In the genomic region with DNA sequence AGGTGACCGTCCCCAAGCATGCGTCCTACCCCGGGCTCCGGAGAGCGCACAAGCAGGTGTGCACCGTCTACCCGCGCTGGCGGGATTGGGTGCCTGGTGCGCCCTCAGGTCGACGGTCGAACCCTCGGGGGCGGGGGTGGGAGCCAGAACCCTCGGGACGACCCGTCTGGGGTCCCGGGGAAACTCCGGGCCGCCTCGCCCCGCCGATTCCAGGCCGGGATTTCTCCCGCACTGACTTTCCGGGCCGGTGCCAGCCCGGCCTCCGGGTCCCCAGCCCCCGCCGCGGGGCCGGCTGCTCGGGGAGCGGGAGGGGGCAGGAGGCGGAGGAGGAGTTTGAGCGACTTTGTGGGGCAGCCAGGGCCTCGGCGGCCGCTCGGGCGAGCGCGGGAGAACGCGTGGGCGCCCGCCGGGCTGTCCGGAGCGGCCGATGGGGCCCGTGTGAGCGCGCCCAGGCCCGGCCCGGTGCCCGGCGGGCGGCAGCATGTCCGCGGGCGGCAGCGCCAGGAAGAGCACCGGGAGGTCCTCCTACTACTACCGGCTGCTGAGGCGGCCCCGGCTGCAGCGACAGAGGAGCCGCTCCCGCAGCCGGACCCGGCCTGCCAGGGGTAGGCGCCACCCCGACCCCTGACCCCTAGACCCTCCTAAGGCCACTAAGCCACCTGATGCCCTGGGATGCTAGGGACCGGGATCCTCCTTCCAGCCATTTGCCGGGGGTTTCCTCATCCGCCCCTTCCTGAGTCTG, we compare ENCODE assay signal across 8 cellular contexts. TPM values are rescaled to one million over a fixed set of nuclear protein-coding genes. Genes with fewer than 3 reads are reported as not detected.
A peak's percentile ranks its signal among the peaks of the same experiment; 100 is the strongest.
DNase-seq lines count a peak whose midpoint lies in the region; ATAC-seq and TF ChIP-seq lines count a peak whose summit lies in the region.

A gene (plus strand): TSS at position 340 of the 742 bp plus-strand sequence. CDS start 142 bp downstream, at position 482.

- H3K4me1 Mint-ChIP-seq in activated naive CD8-positive, alpha-beta T cell treated with anti-CD3 and anti-CD28 coated beads, Interleukin-2, amount 50 U/mL, for 24 hours, result peaks cover 16% of the 10 kb centered on the region
- H3K4me1 Mint-ChIP-seq in osteocyte (ENCODE audit: unreplicated experiment), result peaks cover 40% of the 10 kb centered on the region

- DNase-seq in C1 segment of cervical spinal cord (lab: John Stamatoyannopoulos, UW) (peak in 11 of 14 donors; percentile 31 to 83 (median 45)), LNCaP clone FGC (ENCODE audit: low read depth) (no peak), cardiac septum (ENCODE audit: low spot score) (no peak), osteocyte (ENCODE audit: extremely low spot score, unreplicated experiment) (peak; percentile 88), SKM-1 treated with dmso at 0.1 percent for 144 hours (lab: John Stamatoyannopoulos, UW; ENCODE audit: unreplicated experiment) (no peak)
- DNase-seq in activated naive CD8-positive, alpha-beta T cell treated with anti-CD3 and anti-CD28 coated beads, Interleukin-2, amount 50 U/mL, for 24 hours, result no peak
- no peak for DNase-seq in activated CD4-positive, CD25-positive, alpha-beta regulatory T cell (lab: John Stamatoyannopoulos, UW)

- no peak within 1 kb of the TSS for H3K27ac Mint-ChIP-seq in activated naive CD8-positive, alpha-beta T cell treated with anti-CD3 and anti-CD28 coated beads, Interleukin-2, amount 50 U/mL, for 24 hours
- H3K27ac Mint-ChIP-seq in osteocyte (ENCODE audit: unreplicated experiment), result peak within 1 kb of the TSS; percentile 75

- no peak for ATAC-seq in activated naive CD8-positive, alpha-beta T cell treated with anti-CD3 and anti-CD28 coated beads, Interleukin-2, amount 50 U/mL, for 24 hours
- no peak for ATAC-seq in GM19324 (IDR thresholded peaks at IDR 0.05; ENCODE audit: low FRiP score, unreplicated experiment)

- TF ChIP-seq CTCF in LNCaP clone FGC (IDR thresholded peaks at IDR 0.05; ENCODE audit: control insufficient read depth, extremely low read depth, insufficient read depth) (no peak), osteocyte (IDR thresholded peaks at IDR 0.05) (no peak)

- H3K4me3 Mint-ChIP-seq in activated naive CD8-positive, alpha-beta T cell treated with anti-CD3 and anti-CD28 coated beads, Interleukin-2, amount 50 U/mL, for 24 hours, result peak within 1 kb of the TSS; percentile 36
- H3K4me3 Mint-ChIP-seq in osteocyte (ENCODE audit: unreplicated experiment), result peak within 1 kb of the TSS; percentile 88

- H3K36me3 Mint-ChIP-seq in activated naive CD8-positive, alpha-beta T cell treated with anti-CD3 and anti-CD28 coated beads, Interleukin-2, amount 50 U/mL, for 24 hours (ENCODE audit: low read depth), result no peaks in the 10 kb centered on the region
- H3K36me3 Mint-ChIP-seq in osteocyte (ENCODE audit: unreplicated experiment), result peaks cover 2% of the 10 kb centered on the region

- intact Hi-C loops in cardiac septum (cut with DNase I), result loop anchor here (5.0 kb wide), 1 partner anchor 44 kb away; no protein-coding TSS in a partner anchor

- peaks cover 60% of the 10 kb centered on the region for H3K27me3 Mint-ChIP-seq in activated naive CD8-positive, alpha-beta T cell treated with anti-CD3 and anti-CD28 coated beads, Interleukin-2, amount 50 U/mL, for 24 hours
- no peaks in the 10 kb centered on the region for H3K27me3 Mint-ChIP-seq in osteocyte (ENCODE audit: unreplicated experiment)

- peak within 1 kb of the TSS; percentile 63 for H3K4me3 ChIP-seq in LNCaP clone FGC (ENCODE audit: low read depth, low read length)

- no peaks in the 10 kb centered on the region for H3K9me3 Mint-ChIP-seq in activated naive CD8-positive, alpha-beta T cell treated with anti-CD3 and anti-CD28 coated beads, Interleukin-2, amount 50 U/mL, for 24 hours
- H3K9me3 Mint-ChIP-seq in osteocyte (ENCODE audit: unreplicated experiment), result no peaks in the 10 kb centered on the region

RNA-seq across cellular contexts. Expression of the gene that starts here (rescaled TPM):
- 60.3 TPM for total RNA-seq in cardiac septum
- 43.6 and 47.9 TPM in 2 replicates for total RNA-seq in osteocyte

Comparison
In these comparisons a context has a peak if more than half of its experiments do, and no peak if none do; other contexts are left out.
1. DNase-seq: peak in C1 segment of cervical spinal cord (11 of 14) and osteocyte (single experiment); none in LNCaP clone FGC (single experiment), activated naive CD8-positive, alpha-beta T cell treated with anti-CD3 and anti-CD28 coated beads, Interleukin-2, amount 50 U/mL, for 24 hours (single experiment), cardiac septum (single experiment), activated CD4-positive, CD25-positive, alpha-beta regulatory T cell (0 of 4) and SKM-1 treated with dmso at 0.1 percent for 144 hours (single experiment).